Comparison of ENCODE assay signal across 12 cellular contexts in genomic region chr15:67103432-67103831, GRCh38. TPM values are rescaled to one million over a fixed set of nuclear protein-coding genes. Genes with fewer than 3 reads are reported as not detected.
A peak's percentile ranks its signal among the peaks of the same experiment; 100 is the strongest.
DNase-seq lines count a peak whose midpoint lies in the region; ATAC-seq, FAIRE-seq and TF ChIP-seq lines count a peak whose summit lies in the region.
"Had no signal": no experiment of that assay in that cellular context is flagged by ENCODE, and none has a peak within 500 bp of the region (broad histone marks: within the 10 kb centered on the region; RNA-seq: fewer than 3 reads in every experiment).

No MANE protein-coding gene starts in this region.

- no peaks in the 10 kb centered on the region for H3K27me3 ChIP-seq in heart left ventricle
- no peaks in the 10 kb centered on the region for H3K27me3 ChIP-seq in mesenchymal stem cell (ENCODE audit: control insufficient read depth in 1 of 2, insufficient read depth in 1 of 2, low read length in 2 of 2)
- no peaks in the 10 kb centered on the region for H3K27me3 ChIP-seq in small intestine (ENCODE audit: control insufficient read depth in 2 of 2, insufficient read depth in 2 of 2, low read length in 2 of 2)

- 59 to 81% (median 63%) methylated on average over 6 of the region's 6 CpGs for WGBS in heart left ventricle, 4 donors
- WGBS in mesenchymal stem cell, result 93% methylated on average over 5 of the region's 6 CpGs
- WGBS in small intestine, 3 donors, result 68 to 89% (median 84%) methylated on average over 6 of the region's 6 CpGs

- peak overlapping the region; percentile 5 for H4K91ac ChIP-seq in mesenchymal stem cell (ENCODE audit: low read length)

- H3K9ac ChIP-seq in mesenchymal stem cell (ENCODE audit: low read length), result no peak overlapping the region

- H3K4me1 ChIP-seq in heart left ventricle (peaks cover 13 to 96% (median 70%) of the 10 kb centered on the region in 12 donors), mesenchymal stem cell (ENCODE audit: control insufficient read depth, insufficient read depth, low read depth, low read length) (peaks cover 46% of the 10 kb centered on the region), small intestine (ENCODE audit: control insufficient read depth in 2 of 2, insufficient read depth in 1 of 2, low read depth in 1 of 2, low read length in 1 of 2) (peaks cover 15 to 44% of the 10 kb centered on the region in 2 donors)

- no peak overlapping the region for H2BK5ac ChIP-seq in mesenchymal stem cell (ENCODE audit: low read depth, low read length, poor library complexity, severe bottlenecking)

- H3K4me2 ChIP-seq in mesenchymal stem cell (ENCODE audit: low read length, poor library complexity, severe bottlenecking), result no peak overlapping the region

- CTCF ChIA-PET in WTC11 (lab: Charles Lee), result no interaction called here

- H3K9me3 ChIP-seq in heart left ventricle, result no peaks in the 10 kb centered on the region
- no peaks in the 10 kb centered on the region for H3K9me3 ChIP-seq in mesenchymal stem cell (ENCODE audit: control insufficient read depth, low read length)
- H3K9me3 ChIP-seq in small intestine (ENCODE audit: control insufficient read depth, low read depth), result no peaks in the 10 kb centered on the region

- H3K18ac ChIP-seq in mesenchymal stem cell (ENCODE audit: low read depth in 1 of 2, low read length in 2 of 2), result peak overlapping the region in 1 of 2 experiments; percentile 74

- TF ChIP-seq POLR2A in heart left ventricle (IDR thresholded peaks at IDR 0.05), result no peak

- no peak overlapping the region for H2BK120ac ChIP-seq in mesenchymal stem cell (ENCODE audit: low read depth, low read length)

- intact Hi-C loops in heart left ventricle (cut with DNase I) (loop anchor here in 1 of 10 donors (5.0 kb wide), 1 partner anchor 44 kb away; no protein-coding TSS in a partner anchor), left cardiac atrium (cut with DNase I) (loop anchor here in 1 of 2 donors (10.0 kb wide), 2 partner anchors 61 to 79 kb away; no protein-coding TSS in a partner anchor)

- no peak for FAIRE-seq in small intestine (lab: Jason Lieb, UNC)

- 0 out of 2 replicates have a peak overlapping the region, but pooled peaks have one; percentile 2 for H3K27ac Mint-ChIP-seq in WTC11
- peak overlapping the region; percentile 94 for H3K27ac Mint-ChIP-seq in type B pancreatic cell

- H3K36me3 Mint-ChIP-seq in WTC11 (no peaks in the 10 kb centered on the region), type B pancreatic cell (peaks cover 6% of the 10 kb centered on the region)

- peak overlapping the region; percentile 23 for H2AK5ac ChIP-seq in mesenchymal stem cell (ENCODE audit: low read length, severe bottlenecking)

- POLR2A ChIA-PET in WTC11 (lab: Charles Lee), result no interaction called here

- H3K9me3 Mint-ChIP-seq in WTC11 (no peaks in the 10 kb centered on the region), type B pancreatic cell (no peaks in the 10 kb centered on the region)
- H3K9me3 Mint-ChIP-seq: immature natural killer cell had no signal

- peak overlapping the region; percentile 12 to 57 for H2BK12ac ChIP-seq in mesenchymal stem cell (ENCODE audit: low read length in 2 of 2)

- H3K4me3 ChIP-seq in heart left ventricle, result no peak overlapping the region
- no peak overlapping the region for H3K4me3 ChIP-seq in mesenchymal stem cell (ENCODE audit: insufficient read depth in 1 of 2, low read depth in 1 of 2, low read length in 2 of 2)
- H3K4me3 ChIP-seq in small intestine (ENCODE audit: low read depth in 1 of 2, low read length in 2 of 2), result no peak overlapping the region

- DNase-seq in heart left ventricle (no peak), left cardiac atrium (no peak), WTC11 (ENCODE audit: low spot score) (no peak), mesenchymal stem cell (no peak), type B pancreatic cell (ENCODE audit: extremely low spot score, unreplicated experiment) (no peak), small intestine (no peak)
- DNase-seq in stimulated activated CD4-positive, alpha-beta T cell treated with anti-CD3 and anti-CD28 coated beads, Interleukin-4, amount 100 ng/mL, for 4 hours, result no peak
- DNase-seq: activated gamma-delta T cell, GF-D8 had no signal

- H3K36me3 ChIP-seq in heart left ventricle, result no peaks in the 10 kb centered on the region
- peaks cover 0 to 18% of the 10 kb centered on the region in 2 experiments for H3K36me3 ChIP-seq in mesenchymal stem cell (ENCODE audit: control insufficient read depth in 1 of 2, insufficient read depth in 2 of 2, low read depth in 1 of 2, low read length in 2 of 2)
- no peaks in the 10 kb centered on the region for H3K36me3 ChIP-seq in small intestine (ENCODE audit: control insufficient read depth in 2 of 2, insufficient read depth in 2 of 2, low read length in 2 of 2)

- peak overlapping the region in 1 of 2 experiments; percentile 36 for H3K23ac ChIP-seq in mesenchymal stem cell (ENCODE audit: low read length in 2 of 2)

- ATAC-seq in heart left ventricle (peak in 2 of 4 donors; percentile 15 to 32), left cardiac atrium (no peak), WTC11 (no peak), HG02623 (IDR thresholded peaks at IDR 0.05; ENCODE audit: unreplicated experiment) (no peak)
- ATAC-seq: sciatic nerve had no signal

- no peak overlapping the region for H2BK15ac ChIP-seq in mesenchymal stem cell (ENCODE audit: low read depth, poor library complexity, severe bottlenecking)

- no peak for TF ChIP-seq CTCF in heart left ventricle (IDR thresholded peaks at IDR 0.05)
- no peak for TF ChIP-seq CTCF in WTC11 (IDR thresholded peaks at IDR 0.05)
- no peak for TF ChIP-seq CTCF in type B pancreatic cell (conservative IDR thresholded peaks at IDR 0.05)

- H4K8ac ChIP-seq in mesenchymal stem cell (ENCODE audit: low read length), result no peak overlapping the region

- no peak overlapping the region for H2AFZ ChIP-seq in mesenchymal stem cell (ENCODE audit: low read depth, low read length)

- no peaks in the 10 kb centered on the region for H3K27me3 Mint-ChIP-seq in WTC11 (ENCODE audit: low read depth)
- H3K27me3 Mint-ChIP-seq in type B pancreatic cell, result no peaks in the 10 kb centered on the region

- H3K27ac ChIP-seq in heart left ventricle (peak overlapping the region in 8 of 12 donors; percentile 34 to 73 (median 42)), mesenchymal stem cell (ENCODE audit: low read length, poor library complexity, severe bottlenecking) (no peak overlapping the region), small intestine (ENCODE audit: low read depth in 1 of 2, low read length in 1 of 2) (peak overlapping the region in 1 of 2 donors; percentile 71)

- peak overlapping the region; percentile 20 to 47 for H3K4ac ChIP-seq in mesenchymal stem cell (ENCODE audit: low read depth in 1 of 2, low read length in 2 of 2)

- H3K4me3 Mint-ChIP-seq in WTC11 (no peak overlapping the region), type B pancreatic cell (no peak overlapping the region)

- H3K4me1 Mint-ChIP-seq in WTC11 (peaks cover 44% of the 10 kb centered on the region), type B pancreatic cell (ENCODE audit: unreplicated experiment) (peaks cover 61% of the 10 kb centered on the region)

- peaks cover 18% of the 10 kb centered on the region for H3K79me1 ChIP-seq in mesenchymal stem cell (replicated peaks; ENCODE audit: low read length, poor library complexity, severe bottlenecking)

- peak overlapping the region in 1 of 2 experiments; percentile 22 for H3K14ac ChIP-seq in mesenchymal stem cell (ENCODE audit: low read length in 2 of 2)

TF ChIP-seq in WTC11, 78 proteins besides CTCF, POLR2A, EP300 and RAD21:
- TF ChIP-seq ZNF138 (CRISPR knock-in tag; conservative IDR thresholded peaks at IDR 0.05) (no peak), ATF3 (CRISPR knock-in tag; conservative IDR thresholded peaks at IDR 0.05) (peak; percentile 38; the same call in 1 of the 2 replicates)

RNA-seq across cellular contexts. Expression of gene SMAD3, which starts 38.0 kb away (rescaled TPM):
- total RNA-seq in heart left ventricle (10 to 100 TPM; 12.1 to 34.3 (median 16.3) TPM), left cardiac atrium (10 to 100 TPM; 24.0 to 37.5 TPM), WTC11 (2021) (20.2 to 34.6 TPM (median 25.0 TPM) in 3 replicates), type B pancreatic cell (ENCODE audit: low replicate concordance) (52.0 and 59.0 TPM in 2 replicates)
- polyA plus RNA-seq in heart left ventricle (1 to 10 TPM; 5.6 to 9.8 TPM), small intestine (10 to 100 TPM; 11.6 to 17.0 (median 12.1) TPM)
- polyA plus RNA-seq in mesenchymal stem cell (2013, experiment 1 of 2), result 126 TPM
- polyA plus RNA-seq in mesenchymal stem cell (2013, experiment 2 of 2), result 125 TPM
